ENCODE assay signal across 15 cellular contexts in the genomic region with DNA sequence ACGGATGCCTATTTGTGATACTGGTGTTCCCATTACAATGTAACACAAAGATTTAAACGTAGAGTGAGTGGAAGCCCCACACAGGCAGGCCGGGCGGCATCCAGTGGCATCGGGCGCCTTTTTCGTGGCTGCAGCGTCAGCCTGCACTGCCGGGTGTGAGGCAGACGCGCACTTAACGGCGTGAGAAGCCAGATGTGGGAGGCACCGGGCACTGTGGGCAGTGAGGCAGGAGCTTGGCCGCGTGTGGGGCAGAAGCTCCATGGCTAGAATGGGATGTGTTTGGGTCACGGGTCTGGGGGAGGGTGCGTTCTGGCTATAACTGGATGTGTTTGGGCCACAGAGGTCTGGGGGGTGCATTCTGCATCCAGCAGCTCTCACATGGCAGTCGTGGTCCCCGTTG.
DNase-seq lines count a peak whose midpoint lies in the region; ATAC-seq and TF ChIP-seq lines count a peak whose summit lies in the region.
"Had no signal": no experiment of that assay in that cellular context is flagged by ENCODE, and none has a peak within 500 bp of the region (broad histone marks: within the 10 kb centered on the region; RNA-seq: fewer than 3 reads in every experiment).

No MANE protein-coding gene starts in this region.

- H3K36me3 Mint-ChIP-seq in T-helper 17 cell (ENCODE audit: low read depth), result peaks cover 5% of the 10 kb centered on the region
- peaks cover 34% of the 10 kb centered on the region for H3K36me3 Mint-ChIP-seq in brain

- ATAC-seq in T-helper 17 cell (no peak), HG02610 (IDR thresholded peaks at IDR 0.05; ENCODE audit: unreplicated experiment) (no peak)
- ATAC-seq: CD8-positive, alpha-beta T cell had no signal

- H3K27ac ChIP-seq in layer of hippocampus (ENCODE audit: low read depth, low read length), result peak overlapping the region; percentile 18
- peak overlapping the region; percentile 2 for H3K27ac ChIP-seq in substantia nigra (ENCODE audit: low read depth, low read length, poor library complexity, severe bottlenecking)
- H3K27ac ChIP-seq: BLaER1 treated with 17β-estradiol and CSF1 and Interleukin-3, amounts not matched to agents 10 nM and 100 nM; HL-60 had no signal

- H3K27me3 ChIP-seq in layer of hippocampus (ENCODE audit: control insufficient read depth, insufficient read depth, low read length), result no peaks in the 10 kb centered on the region
- H3K27me3 ChIP-seq: BLaER1 treated with 17β-estradiol and CSF1 and Interleukin-3, amounts not matched to agents 10 nM and 100 nM had no signal

- H3K4me1 Mint-ChIP-seq in T-helper 17 cell (no peaks in the 10 kb centered on the region), brain (peaks cover 23% of the 10 kb centered on the region)
- H3K4me1 Mint-ChIP-seq: B cell had no signal

- H3K9me3 Mint-ChIP-seq in brain, result peaks cover 2 to 9% (median 3%) of the 10 kb centered on the region in 5 experiments
- H3K9me3 Mint-ChIP-seq: CD8-positive, alpha-beta T cell had no signal

- DNase-seq in T-helper 17 cell (no peak), substantia nigra (lab: John Stamatoyannopoulos, UW) (no peak), GOT3 (lab: John Stamatoyannopoulos, UW) (no peak)
- DNase-seq in activated CD8-positive, alpha-beta memory T cell treated with anti-CD3 and anti-CD28 coated beads for 24 hours, result no peak
- DNase-seq: Calu3; CD8-positive, alpha-beta T cell; DMS79 treated with DMSO at 0.1 percent for 48 hours; GF-D8 had no signal

- H3K4me3 Mint-ChIP-seq in T-helper 17 cell (no peak overlapping the region), brain (no peak overlapping the region)
- H3K4me3 Mint-ChIP-seq: B cell; CD8-positive, alpha-beta T cell had no signal

- H3K9me3 ChIP-seq in T-helper 17 cell (ENCODE audit: control insufficient read depth, low read length, poor library complexity, severe bottlenecking), result no peaks in the 10 kb centered on the region
- H3K9me3 ChIP-seq: BLaER1 treated with 17β-estradiol and CSF1 and Interleukin-3, amounts not matched to agents 10 nM and 100 nM; HAP-1 had no signal

- peak overlapping the region; percentile 47 for H3K27ac Mint-ChIP-seq in T-helper 17 cell
- H3K27ac Mint-ChIP-seq in brain, result peak overlapping the region in 3 of 5 experiments; percentile 41 to 61 (median 52)
- H3K27ac Mint-ChIP-seq: B cell; CD8-positive, alpha-beta T cell had no signal

- H3K27me3 Mint-ChIP-seq in T-helper 17 cell (no peaks in the 10 kb centered on the region), brain (no peaks in the 10 kb centered on the region)
- H3K27me3 Mint-ChIP-seq: B cell had no signal

- TF ChIP-seq CTCF in brain (conservative IDR thresholded peaks at IDR 0.05), result no peak
